ENCODE assay signal across 14 cellular contexts in the genomic region with DNA sequence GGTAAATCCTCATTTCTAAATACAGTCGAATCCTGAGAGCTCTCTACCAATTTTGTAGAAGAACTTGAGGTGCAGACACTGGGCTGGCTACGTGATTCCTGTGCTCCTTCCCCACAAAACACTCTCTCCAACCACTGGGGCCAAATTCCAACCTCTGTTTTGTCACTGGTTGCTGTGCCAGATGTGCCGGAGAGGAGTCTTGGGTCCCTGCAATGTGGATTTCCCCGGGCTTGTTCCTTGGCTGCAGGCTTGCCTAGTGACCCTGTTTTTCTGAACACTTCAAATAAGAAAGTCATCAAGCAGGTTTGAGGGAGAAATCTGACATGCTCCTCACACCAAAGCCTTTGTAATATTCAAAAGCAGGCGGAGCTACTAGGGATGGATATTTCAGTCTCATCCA. TPM values are rescaled to one million over a fixed set of nuclear protein-coding genes. Genes with fewer than 3 reads are reported as not detected.
DNase-seq lines count a peak whose midpoint lies in the region; ATAC-seq, FAIRE-seq and TF ChIP-seq lines count a peak whose summit lies in the region.
"Had no signal": no experiment of that assay in that cellular context is flagged by ENCODE, and none has a peak within 500 bp of the region (broad histone marks: within the 10 kb centered on the region; RNA-seq: fewer than 3 reads in every experiment).

No MANE protein-coding gene starts in this region.

- TF ChIP-seq POLR2A in H1 (IDR thresholded peaks at IDR 0.05; ENCODE audit: control extremely low read depth in 1 of 2, low read depth in 2 of 2, low read length in 2 of 2): no peak

- no peak overlapping the region for H2BK20ac ChIP-seq in H1 (ENCODE audit: low read length)

- H4K5ac ChIP-seq in H1 (ENCODE audit: insufficient read length, low read depth, low read length): no peak overlapping the region

- no peak overlapping the region for H3K23ac ChIP-seq in H1 (ENCODE audit: insufficient read length)

- no peak overlapping the region for H3K14ac ChIP-seq in H1 (ENCODE audit: insufficient read length)

- H2BK12ac ChIP-seq in H1 (ENCODE audit: low read depth, low read length): no peak overlapping the region

- no peak overlapping the region for H2BK5ac ChIP-seq in H1 (ENCODE audit: low read depth, low read length)

- H3K9me3 ChIP-seq in HUES48 (ENCODE audit: control insufficient read depth, insufficient read depth, low read length) (no peaks in the 10 kb centered on the region), H1 (ENCODE audit: insufficient read depth in 2 of 2, low read depth in 1 of 2, low read length in 1 of 2) (no peaks in the 10 kb centered on the region), mesodermal cell (ENCODE audit: control insufficient read depth, low read length) (no peaks in the 10 kb centered on the region), thoracic aorta (no peaks in the 10 kb centered on the region)

- ATAC-seq in thoracic aorta (ENCODE audit: insufficient number of reproducible peaks, low FRiP score, low read depth): no peak
- ATAC-seq in GM18498 (IDR thresholded peaks at IDR 0.05; ENCODE audit: unreplicated experiment): no peak
- ATAC-seq: left colon; natural killer cell treated with Interleukin-12 subunit alpha and Interleukin-12 subunit beta and Interleukin-15 and Interleukin-18, amount 100 ng/mL, for 72 hours; sciatic nerve had no signal

- no peak overlapping the region for H3K9ac ChIP-seq in HUES48 (ENCODE audit: low read depth, low read length)
- no peak overlapping the region for H3K9ac ChIP-seq in H1 (replicated peaks in 1 of 4; ENCODE audit: extremely low read depth in 1 of 4, low read depth in 3 of 4, low read length in 3 of 4)

- no peak for TF ChIP-seq RAD21 in H1 (IDR thresholded peaks at IDR 0.05 in 1 of 2, conservative IDR thresholded peaks at IDR 0.05 in 1 of 2; ENCODE audit: low read depth in 2 of 2, low read length in 2 of 2)

- H3K4me2 ChIP-seq in H1 (ENCODE audit: insufficient read depth in 1 of 2, low read depth in 2 of 2, low read length in 2 of 2): no peak overlapping the region

- no peaks in the 10 kb centered on the region for H4K20me1 ChIP-seq in H1 (replicated peaks in 1 of 2; ENCODE audit: control insufficient read depth in 1 of 2, insufficient read depth in 2 of 2, low read length in 2 of 2)

- CTCF ChIA-PET in H1 (lab: Charles Lee; ENCODE audit: partially characterized antibody): interaction anchor here (1.0 to 3.3 kb wide), 6 partner anchors 12 to 332 kb away, joined by 3 to 15 read pairs (median 6); no protein-coding TSS in a partner anchor

- H2BK120ac ChIP-seq in H1 (replicated peaks; ENCODE audit: low read depth, low read length): no peak overlapping the region

- no peaks in the 10 kb centered on the region for H3K23me2 ChIP-seq in H1 (ENCODE audit: low read depth, low read length)

- H3K27me3 ChIP-seq in HUES48 (ENCODE audit: control insufficient read depth, insufficient read depth, low read length): no peaks in the 10 kb centered on the region
- no peaks in the 10 kb centered on the region for H3K27me3 ChIP-seq in H1 (replicated peaks in 1 of 4; ENCODE audit: control insufficient read depth in 3 of 4, extremely low read depth in 1 of 4, insufficient read depth in 3 of 4, low read length in 3 of 4)
- H3K27me3 ChIP-seq in thoracic aorta (replicated peaks; ENCODE audit: insufficient read depth): no peaks in the 10 kb centered on the region

- H4K91ac ChIP-seq in H1 (replicated peaks; ENCODE audit: insufficient read length, low read length): no peak overlapping the region

- H3K4me3 ChIP-seq in HUES48 (ENCODE audit: low read depth, low read length) (no peak overlapping the region), H1 (ENCODE audit: extremely low read depth in 1 of 4, insufficient read depth in 2 of 4, low read depth in 3 of 4, low read length in 4 of 4) (no peak overlapping the region), mesodermal cell (ENCODE audit: extremely low read depth, insufficient read depth, low read length, poor library complexity, severe bottlenecking) (no peak overlapping the region), thoracic aorta (no peak overlapping the region)

- H3K18ac ChIP-seq in H1 (ENCODE audit: extremely low read depth, low read length): no peak overlapping the region

- H4K8ac ChIP-seq in H1 (ENCODE audit: extremely low read depth, insufficient read depth, low read length): 0 out of 2 replicates have a peak overlapping the region, but pooled peaks have one; percentile 14

- WGBS in H1 (ENCODE audit: extremely low coverage in 1 of 2, insufficient coverage in 1 of 2, insufficient read length in 1 of 2, insufficient replicate concordance in 2 of 2, low coverage in 1 of 2, low lambda C conversion rate in 2 of 2, missing lambda C conversion rate in 1 of 2), 2 experiments: 80% methylated on average over 5 of the region's 5 CpGs; no CpG with 5 or more reads in 1 of the 2 experiments
- WGBS in mesodermal cell (ENCODE audit: insufficient coverage in 2 of 2), 2 experiments: 93 to 94% methylated on average over 4 of the region's 5 CpGs

- POLR2A ChIA-PET in H1 (lab: Charles Lee; ENCODE audit: partially characterized antibody): no interaction called here

- peaks cover 20% of the 10 kb centered on the region; the same call in 1 of the 2 replicates for H3K4me1 ChIP-seq in HUES48 (ENCODE audit: control insufficient read depth, insufficient read depth, low read length)
- no peaks in the 10 kb centered on the region for H3K4me1 ChIP-seq in H1 (replicated peaks in 1 of 4; ENCODE audit: control insufficient read depth in 3 of 4, insufficient read depth in 4 of 4, low read length in 3 of 4)
- H3K4me1 ChIP-seq in mesodermal cell (ENCODE audit: control insufficient read depth, insufficient read depth, low read length, poor library complexity, severe bottlenecking): peaks cover 39% of the 10 kb centered on the region
- H3K4me1 ChIP-seq in thoracic aorta (ENCODE audit: control insufficient read depth in 1 of 2, low read depth in 2 of 2): peaks cover 19 to 56% of the 10 kb centered on the region in 2 donors

- no peak overlapping the region for H3K56ac ChIP-seq in H1 (replicated peaks; ENCODE audit: insufficient read length, low read depth, low read length)

- H2AK5ac ChIP-seq in H1 (ENCODE audit: low read depth, low read length): no peak overlapping the region

- H3K4ac ChIP-seq in H1 (replicated peaks; ENCODE audit: insufficient read length, low read depth, low read length): no peak overlapping the region

- FAIRE-seq in H1 (lab: Jason Lieb, UNC): no peak

- DNase-seq in H1 (ENCODE audit: low read depth in 1 of 2, low spot score in 2 of 2): no peak
- no peak for DNase-seq in thoracic aorta (ENCODE audit: low spot score)
- DNase-seq in T1000 (lab: John Stamatoyannopoulos, UW): no peak
- DNase-seq in activated effector memory CD4-positive, alpha-beta T cell treated with anti-CD3 and anti-CD28 coated beads, Interleukin-2, amount 50 U/mL, for 16 hours: no peak
- DNase-seq: DMS153, left colon, NCI-H1436 treated with DMSO at 0.1 percent for 48 hours, NCI-H345, T-helper 2 cell had no signal

- no peaks in the 10 kb centered on the region for H3K79me1 ChIP-seq in H1 (ENCODE audit: low read depth, low read length)

- H2BK15ac ChIP-seq in H1 (ENCODE audit: low read length): no peak overlapping the region

- no peak for TF ChIP-seq CTCF in H1 (IDR thresholded peaks at IDR 0.05; ENCODE audit: control extremely low read depth in 1 of 3, insufficient read depth in 1 of 3, low read depth in 1 of 3, low read length in 3 of 3)
- no peak for TF ChIP-seq CTCF in thoracic aorta (IDR thresholded peaks at IDR 0.05)

- H2AFZ ChIP-seq in H1 (ENCODE audit: low read length): no peak overlapping the region

- H3K36me3 ChIP-seq in HUES48 (ENCODE audit: control insufficient read depth, insufficient read depth, low read length) (peaks cover 48% of the 10 kb centered on the region), H1 (ENCODE audit: control insufficient read depth in 2 of 4, insufficient read depth in 4 of 4, low read length in 3 of 4) (no peaks in the 10 kb centered on the region; a peak in 2 of 8 replicates), mesodermal cell (ENCODE audit: control insufficient read depth, insufficient read depth, low read length) (peaks cover 66% of the 10 kb centered on the region), thoracic aorta (peaks cover 10% of the 10 kb centered on the region)

- no peaks in the 10 kb centered on the region for H3K79me2 ChIP-seq in H1 (ENCODE audit: control insufficient read depth in 1 of 2, insufficient read depth in 2 of 2, low read length in 2 of 2)

- no peak for TF ChIP-seq EP300 in H1 (IDR thresholded peaks at IDR 0.05; ENCODE audit: borderline replicate concordance in 1 of 2, low read depth in 2 of 2, low read length in 2 of 2)

- H3K27ac ChIP-seq in HUES48 (ENCODE audit: low read depth, low read length): peak overlapping the region; percentile 77
- no peak overlapping the region for H3K27ac ChIP-seq in H1 (ENCODE audit: low read depth, low read length)
- H3K27ac ChIP-seq in mesodermal cell (ENCODE audit: low read depth, low read length, severe bottlenecking): peak overlapping the region; percentile 78
- peak overlapping the region; percentile 49 to 89 for H3K27ac ChIP-seq in thoracic aorta

TF ChIP-seq in H1, 55 proteins besides CTCF, POLR2A, EP300 and RAD21:
- peak; percentile 82 for TF ChIP-seq RFX5 (IDR thresholded peaks at IDR 0.05; ENCODE audit: borderline replicate concordance, low read depth, low read length)
- no peak for TF ChIP-seq SUZ12 (IDR thresholded peaks at IDR 0.05; ENCODE audit: low read length)
TF ChIP-seq in H1: peak in this region for 1.

RNA-seq across cellular contexts. Expression of gene AGBL3, which starts 44.4 kb away (rescaled TPM):
- 1.9 and 2.0 TPM in 2 replicates for total RNA-seq in H1 (2021; fragmentation: NEBNext Ultra II Directional; extraction: Animal tissue kit (Norgen Biotek cat#: 25700))
- polyA plus RNA-seq in H1 (2011; rRNA removed): 0.49 and 1.1 TPM in 2 replicates
- polyA plus RNA-seq in H1 (2011; cell fraction: cytosol; rRNA removed): 1.9 TPM
- polyA plus RNA-seq in H1 (2011; cell fraction: nucleus; rRNA removed): 0.86 TPM
- polyA plus RNA-seq in H1 (2012, experiment 1 of 2): 0.79 to 2.3 TPM (median 1.6 TPM) in 4 replicates
- polyA plus RNA-seq in H1 (2012, experiment 2 of 2): 0.91 TPM
- 2.1 TPM for polyA plus RNA-seq in H1 (2013, experiment 1 of 2)
- 1.4 TPM for polyA plus RNA-seq in H1 (2013, experiment 2 of 2)
- polyA minus RNA-seq in H1 (2011; rRNA and poly(A)+ RNA removed): 1.8 and 1.9 TPM in 2 replicates
- polyA minus RNA-seq in H1 (2011; cell fraction: cytosol; rRNA and poly(A)+ RNA removed): 0.66 TPM
- 3.0 TPM for polyA minus RNA-seq in H1 (2011; cell fraction: nucleus; rRNA and poly(A)+ RNA removed)
- 1.8 TPM for polyA plus RNA-seq in mesodermal cell (2013, experiment 1 of 2)
- polyA plus RNA-seq in mesodermal cell (2013, experiment 2 of 2): 2.9 TPM
- total RNA-seq in thoracic aorta: under 1 TPM; 0.28 to 0.54 TPM
